15 cellular contexts compared by ENCODE assay signal in the genomic region with DNA sequence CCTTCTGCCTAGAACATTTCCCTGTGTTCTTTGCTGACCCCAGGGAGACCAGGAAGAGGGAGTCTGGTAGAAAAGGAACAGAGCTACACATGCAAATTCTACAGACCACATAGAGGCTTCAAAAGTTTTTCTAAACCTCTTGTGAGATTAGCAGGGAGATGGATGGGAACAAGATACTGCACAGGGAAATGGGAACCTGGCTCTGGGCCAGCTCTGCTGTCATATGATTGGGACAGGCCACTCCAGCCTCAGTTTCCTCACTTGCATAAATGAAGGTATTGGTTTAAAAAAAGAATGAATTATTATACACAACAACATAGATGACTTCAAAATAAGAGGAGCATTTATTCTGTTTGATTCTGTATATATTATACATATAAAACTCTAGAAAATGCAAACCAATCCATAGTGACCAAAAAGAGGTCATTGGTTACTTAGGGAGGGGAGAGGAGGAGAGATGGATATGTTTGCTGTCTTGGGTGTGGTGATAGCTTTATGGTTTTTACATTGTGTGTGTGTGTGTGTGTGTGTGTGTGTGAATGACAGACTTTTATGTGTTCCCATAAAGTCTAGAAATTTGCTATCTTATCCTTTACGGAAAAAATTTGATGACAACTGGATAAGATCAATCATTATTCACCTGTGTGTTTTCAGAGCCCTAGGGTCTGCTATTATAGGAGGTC.
DNase-seq lines count a peak whose midpoint lies in the region; ATAC-seq and TF ChIP-seq lines count a peak whose summit lies in the region.
"Had no signal": no experiment of that assay in that cellular context is flagged by ENCODE, and none has a peak within 500 bp of the region (broad histone marks: within the 10 kb centered on the region; RNA-seq: fewer than 3 reads in every experiment).

No MANE protein-coding gene starts in this region.

- no peak overlapping the region for H3K27ac ChIP-seq in RWPE1
- H3K27ac ChIP-seq: HL-60 had no signal

- H3K27me3 Mint-ChIP-seq in WTC11 (ENCODE audit: low read depth) (no peaks in the 10 kb centered on the region), mesothelial cell of epicardium (ENCODE audit: low read depth) (no peaks in the 10 kb centered on the region), osteocyte (ENCODE audit: unreplicated experiment) (no peaks in the 10 kb centered on the region)
- no peaks in the 10 kb centered on the region for H3K27me3 Mint-ChIP-seq in stimulated activated naive B cell treated with anti-CD40 and anti-IgM and Interleukin-4, amounts not matched to agents 10 μg/mL and 1 μg/mL and 100 μg/mL, for 72 hours
- H3K27me3 Mint-ChIP-seq: CD8-positive, alpha-beta memory T cell had no signal

- no peak for TF ChIP-seq CTCF in WTC11 (IDR thresholded peaks at IDR 0.05)
- TF ChIP-seq CTCF in mesothelial cell of epicardium (IDR thresholded peaks at IDR 0.05; ENCODE audit: unreplicated experiment): no peak
- TF ChIP-seq CTCF in RWPE1 (conservative IDR thresholded peaks at IDR 0.05; ENCODE audit: low read depth): no peak
- TF ChIP-seq CTCF in osteocyte (IDR thresholded peaks at IDR 0.05): no peak

- H3K9me3 Mint-ChIP-seq in WTC11 (no peaks in the 10 kb centered on the region), mesothelial cell of epicardium (no peaks in the 10 kb centered on the region), osteocyte (ENCODE audit: unreplicated experiment) (no peaks in the 10 kb centered on the region)
- no peaks in the 10 kb centered on the region for H3K9me3 Mint-ChIP-seq in stimulated activated naive B cell treated with anti-CD40 and anti-IgM and Interleukin-4, amounts not matched to agents 10 μg/mL and 1 μg/mL and 100 μg/mL, for 72 hours
- H3K9me3 Mint-ChIP-seq: CD8-positive, alpha-beta memory T cell had no signal

- DNase-seq in Right ventricle myocardium superior (peak; percentile 43), Right ventricle myocardium inferior (ENCODE audit: missing footprints) (no peak), WTC11 (ENCODE audit: low spot score) (no peak), mesothelial cell of epicardium (ENCODE audit: low spot score in 2 of 2, unreplicated experiment in 2 of 2) (no peak), RWPE1 (ENCODE audit: low spot score) (no peak), osteocyte (ENCODE audit: extremely low spot score, unreplicated experiment) (no peak)
- DNase-seq in stimulated activated naive B cell treated with anti-CD40 and anti-IgM and Interleukin-4, amounts not matched to agents 10 μg/mL and 1 μg/mL and 100 μg/mL, for 72 hours: no peak
- DNase-seq: CD8-positive, alpha-beta memory T cell; NCI-H1436; NCI-H2029; NCI-H446; NCI-H526 treated with DMSO at 0.1 percent for 48 hours; NK-92 treated with Interleukin-12 subunit alpha and Interleukin-12 subunit beta, amount 100 ng/mL, for 24 hours had no signal

- H3K27ac Mint-ChIP-seq in WTC11 (0 out of 2 replicates have a peak overlapping the region, but pooled peaks have one; percentile 14), mesothelial cell of epicardium (peak overlapping the region; percentile 45), osteocyte (ENCODE audit: unreplicated experiment) (no peak overlapping the region)
- peak overlapping the region; percentile 52 for H3K27ac Mint-ChIP-seq in stimulated activated naive B cell treated with anti-CD40 and anti-IgM and Interleukin-4, amounts not matched to agents 10 μg/mL and 1 μg/mL and 100 μg/mL, for 72 hours

- intact Hi-C loops in Right ventricle myocardium superior (cut with DNase I) (loop anchor here (10.0 kb wide), 1 partner anchor 105 kb away; no protein-coding TSS in a partner anchor), Right ventricle myocardium inferior (cut with DNase I) (loop anchor here (5.0 kb wide), 1 partner anchor 107 kb away; no protein-coding TSS in a partner anchor)

- CTCF ChIA-PET in WTC11 (lab: Charles Lee) (interaction anchor here (1.5 to 2.6 kb wide), 2 partner anchors 82 to 251 kb away, joined by 4 to 7 read pairs; no protein-coding TSS in a partner anchor), RWPE1 (lab: Yijun Ruan, JAX) (no interaction called here)

- ATAC-seq in Right ventricle myocardium superior (ENCODE audit: poor library complexity) (no peak), Right ventricle myocardium inferior (no peak), WTC11 (no peak), GM21447 (IDR thresholded peaks at IDR 0.05; ENCODE audit: unreplicated experiment) (no peak)
- no peak for ATAC-seq in stimulated activated naive B cell treated with anti-CD40 and anti-IgM and Interleukin-4, amounts not matched to agents 10 μg/mL and 1 μg/mL and 100 μg/mL, for 72 hours (replicated peaks)

- POLR2A ChIA-PET in WTC11 (lab: Charles Lee) (no interaction called here), RWPE1 (lab: Yijun Ruan, JAX; ENCODE audit: low non-redundant PET) (no interaction called here)

- H3K36me3 Mint-ChIP-seq in WTC11 (no peaks in the 10 kb centered on the region), mesothelial cell of epicardium (no peaks in the 10 kb centered on the region), osteocyte (ENCODE audit: unreplicated experiment) (no peaks in the 10 kb centered on the region)
- H3K36me3 Mint-ChIP-seq in stimulated activated naive B cell treated with anti-CD40 and anti-IgM and Interleukin-4, amounts not matched to agents 10 μg/mL and 1 μg/mL and 100 μg/mL, for 72 hours: peaks cover 32 to 61% of the 10 kb centered on the region in 2 donors

- H3K4me1 Mint-ChIP-seq in WTC11: peaks cover 2% of the 10 kb centered on the region
- H3K4me1 Mint-ChIP-seq in mesothelial cell of epicardium: peaks cover 32% of the 10 kb centered on the region
- peaks cover 26 to 27% of the 10 kb centered on the region in 2 donors for H3K4me1 Mint-ChIP-seq in stimulated activated naive B cell treated with anti-CD40 and anti-IgM and Interleukin-4, amounts not matched to agents 10 μg/mL and 1 μg/mL and 100 μg/mL, for 72 hours
- H3K4me1 Mint-ChIP-seq in osteocyte (ENCODE audit: unreplicated experiment): peaks cover 19% of the 10 kb centered on the region

- no peak overlapping the region for H3K4me3 Mint-ChIP-seq in WTC11
- H3K4me3 Mint-ChIP-seq in mesothelial cell of epicardium: no peak overlapping the region
- H3K4me3 Mint-ChIP-seq in stimulated activated naive B cell treated with anti-CD40 and anti-IgM and Interleukin-4, amounts not matched to agents 10 μg/mL and 1 μg/mL and 100 μg/mL, for 72 hours: no peak overlapping the region
- H3K4me3 Mint-ChIP-seq in osteocyte (ENCODE audit: unreplicated experiment): no peak overlapping the region
- H3K4me3 Mint-ChIP-seq: CD8-positive, alpha-beta memory T cell had no signal

TF ChIP-seq in WTC11, 78 proteins besides CTCF, POLR2A, EP300 and RAD21:
- no peak for TF ChIP-seq RELA (CRISPR knock-in tag; IDR thresholded peaks at IDR 0.05; ENCODE audit: borderline replicate concordance)
